In the genomic region with DNA sequence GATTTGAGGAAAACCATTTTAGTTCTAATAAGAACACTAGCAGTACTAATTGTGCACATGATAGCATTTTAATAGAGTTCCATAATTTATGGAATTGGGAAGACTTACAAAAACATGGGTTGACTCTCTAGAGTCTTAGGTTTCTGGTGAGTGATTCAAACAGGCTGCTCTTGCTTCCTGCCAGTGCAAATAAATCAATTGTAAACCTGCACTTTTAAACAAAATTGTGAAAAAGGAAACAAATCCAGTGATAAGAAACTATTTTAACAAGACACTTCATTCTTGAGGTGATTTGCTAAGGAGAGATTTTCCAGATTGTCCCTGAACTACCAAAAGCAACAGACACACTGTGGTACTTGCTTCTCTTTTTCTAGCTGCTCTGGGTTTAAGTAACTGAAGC, we compare ENCODE assay signal across 18 cellular contexts.
"Had no signal": no experiment of that assay in that cellular context is flagged by ENCODE, and none has a peak within 500 bp of the region (broad histone marks: within the 10 kb centered on the region; RNA-seq: fewer than 3 reads in every experiment).

No MANE protein-coding gene starts in this region.

- H3K4me1 ChIP-seq: body of pancreas had no signal

- H3K9me3 ChIP-seq: colonic mucosa, lower lobe of right lung, suprapubic skin, upper lobe of right lung had no signal

- H3K4me3 ChIP-seq: body of pancreas, colonic mucosa, lower lobe of right lung, SJSA1, smooth muscle cell, suprapubic skin, upper lobe of right lung had no signal

- H3K4me3 Mint-ChIP-seq: activated CD8-positive, alpha-beta T cell treated with anti-CD3 and anti-CD28 coated beads for 36 hours; activated T-cell treated with anti-CD3 and anti-CD28 coated beads, Interleukin-2, amount 50 U/mL, for 4 hours; mesothelial cell of epicardium had no signal

- H3K4me2 ChIP-seq: smooth muscle cell had no signal

- H3K27ac ChIP-seq: body of pancreas, colonic mucosa, SJSA1, suprapubic skin had no signal

- H3K27me3 ChIP-seq: body of pancreas, colonic mucosa, SJSA1, suprapubic skin, upper lobe of right lung had no signal

- H3K36me3 ChIP-seq: colonic mucosa, lower lobe of right lung, suprapubic skin, upper lobe of right lung had no signal

- DNase-seq: activated CD4-positive, alpha-beta T cell treated with anti-CD3 and anti-CD28 coated beads for 48 hours; activated CD8-positive, alpha-beta T cell treated with anti-CD3 and anti-CD28 coated beads for 36 hours; activated effector memory CD4-positive, alpha-beta T cell treated with Interleukin-2 at 50 U/mL for 16 hours; activated naive CD4-positive, alpha-beta T cell treated with anti-CD3 and anti-CD28 coated beads, Interleukin-2, amount 50 U/mL, for 16 hours; activated T-cell treated with anti-CD3 and anti-CD28 coated beads, Interleukin-2, amount 50 U/mL, for 4 hours; body of pancreas; central memory CD4-positive, alpha-beta T cell; colonic mucosa; effector CD4-positive, alpha-beta T cell; lower lobe of right lung; retina; stimulated activated naive CD8-positive, alpha-beta T cell treated with anti-CD3 and anti-CD28 coated beads, Interleukin-15, Interleukin-2, amounts not matched to agents 100 U/mL and 50 U/mL, for 24 hours; T-helper 2 cell; upper lobe of right lung had no signal

- ATAC-seq: activated CD8-positive, alpha-beta T cell treated with anti-CD3 and anti-CD28 coated beads for 36 hours; activated T-cell treated with anti-CD3 and anti-CD28 coated beads, Interleukin-2, amount 50 U/mL, for 4 hours; body of pancreas; lower lobe of right lung; stimulated activated naive CD8-positive, alpha-beta T cell treated with anti-CD3 and anti-CD28 coated beads, Interleukin-15, Interleukin-2, amounts not matched to agents 100 U/mL and 50 U/mL, for 24 hours; upper lobe of right lung had no signal

- H3K27ac Mint-ChIP-seq: activated CD8-positive, alpha-beta T cell treated with anti-CD3 and anti-CD28 coated beads for 36 hours had no signal
